14 cellular contexts compared by ENCODE assay signal in the genomic region with DNA sequence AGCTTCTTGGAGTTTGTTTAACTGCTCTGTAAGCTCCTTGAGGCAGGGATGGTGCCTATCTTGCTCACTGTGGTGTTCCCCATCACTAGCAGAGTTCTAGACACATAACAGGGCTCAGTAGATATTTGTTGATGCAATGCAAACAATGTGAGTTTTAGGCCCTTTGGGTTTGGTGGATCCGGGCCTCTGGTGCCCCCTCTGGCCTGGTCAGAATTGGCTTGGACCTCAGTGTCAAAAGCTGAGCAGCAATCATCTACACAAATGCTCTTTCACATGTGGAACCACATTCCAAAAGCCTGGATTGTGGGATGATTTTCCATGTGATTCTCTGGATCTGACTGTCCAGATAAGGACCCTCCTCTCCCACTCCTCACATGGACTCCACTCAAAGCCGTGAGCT. TPM values are rescaled to one million over a fixed set of nuclear protein-coding genes. Genes with fewer than 3 reads are reported as not detected.
DNase-seq lines count a peak whose midpoint lies in the region; ATAC-seq, FAIRE-seq and TF ChIP-seq lines count a peak whose summit lies in the region.
"Had no signal": no experiment of that assay in that cellular context is flagged by ENCODE, and none has a peak within 500 bp of the region (broad histone marks: within the 10 kb centered on the region; RNA-seq: fewer than 3 reads in every experiment).

No MANE protein-coding gene starts in this region.

- no peaks in the 10 kb centered on the region for H3K27me3 Mint-ChIP-seq in activated CD4-positive, alpha-beta T cell treated with anti-CD3 and anti-CD28 coated beads for 36 hours
- H3K27me3 Mint-ChIP-seq in effector memory CD8-positive, alpha-beta T cell = peaks cover 0 to 11% of the 10 kb centered on the region in 2 donors
- no peaks in the 10 kb centered on the region for H3K27me3 Mint-ChIP-seq in activated T-cell treated with anti-CD3 and anti-CD28 coated beads, Interleukin-2, amount 50 U/mL, for 72 hours (ENCODE audit: low read depth)

- H3K9me1 ChIP-seq in keratinocyte (ENCODE audit: control insufficient read depth, extremely low read depth, insufficient read depth, low read length) = no peaks in the 10 kb centered on the region

- POLR2A ChIA-PET in activated CD4-positive, alpha-beta T cell treated with anti-CD3 and anti-CD28 coated beads for 36 hours (lab: Charles Lee) = no interaction called here

- no peak for DNase-seq in BE2C
- DNase-seq in GM19239 (ENCODE audit: insufficient read length, low spot score) = no peak
- DNase-seq in WERI-Rb-1 = no peak
- no peak for DNase-seq in keratinocyte (ENCODE audit: low read depth, low spot score)
- no peak for DNase-seq in NCI-H774 (lab: John Stamatoyannopoulos, UW)
- DNase-seq in activated CD4-positive, alpha-beta T cell treated with anti-CD3 and anti-CD28 coated beads for 36 hours = no peak
- no peak for DNase-seq in effector memory CD8-positive, alpha-beta T cell
- DNase-seq in activated T-cell treated with anti-CD3 and anti-CD28 coated beads, Interleukin-2, amount 50 U/mL, for 72 hours = no peak
- DNase-seq: COR-L47; effector memory CD4-positive, alpha-beta T cell; NCI-H1694 treated with DMSO at 0.1 percent for 48 hours; substantia nigra had no signal

- FAIRE-seq in GM19239 (lab: Jason Lieb, UNC) (peak; percentile 26), keratinocyte (lab: Jason Lieb, UNC) (peak; percentile 39)
- FAIRE-seq: RCC 7860 had no signal

- H3K27ac Mint-ChIP-seq in activated CD4-positive, alpha-beta T cell treated with anti-CD3 and anti-CD28 coated beads for 36 hours = no peak overlapping the region
- no peak overlapping the region for H3K27ac Mint-ChIP-seq in effector memory CD8-positive, alpha-beta T cell
- no peak overlapping the region for H3K27ac Mint-ChIP-seq in activated T-cell treated with anti-CD3 and anti-CD28 coated beads, Interleukin-2, amount 50 U/mL, for 72 hours

- H3K27me3 ChIP-seq in BE2C (no peaks in the 10 kb centered on the region), WERI-Rb-1 (ENCODE audit: insufficient read depth, low read depth, severe bottlenecking) (no peaks in the 10 kb centered on the region), keratinocyte (ENCODE audit: control insufficient read depth, extremely low read depth, insufficient read depth, low read length) (no peaks in the 10 kb centered on the region)
- H3K27me3 ChIP-seq: neutrophil had no signal

- CTCF ChIA-PET in activated CD4-positive, alpha-beta T cell treated with anti-CD3 and anti-CD28 coated beads for 36 hours (lab: Charles Lee) = interaction anchor here (0.6 to 1.7 kb wide), 5 partner anchors 8 to 590 kb away, joined by 3 to 6 read pairs (median 4); no protein-coding TSS in a partner anchor

- no peaks in the 10 kb centered on the region for H3K36me3 Mint-ChIP-seq in activated CD4-positive, alpha-beta T cell treated with anti-CD3 and anti-CD28 coated beads for 36 hours (ENCODE audit: low read depth)
- H3K36me3 Mint-ChIP-seq in effector memory CD8-positive, alpha-beta T cell (ENCODE audit: insufficient read depth) = no peaks in the 10 kb centered on the region
- H3K36me3 Mint-ChIP-seq in activated T-cell treated with anti-CD3 and anti-CD28 coated beads, Interleukin-2, amount 50 U/mL, for 72 hours (ENCODE audit: insufficient read depth in 2 of 2) = peaks cover 0 to 1% of the 10 kb centered on the region in 2 donors

- H3K79me2 ChIP-seq in keratinocyte (ENCODE audit: control insufficient read depth, insufficient read depth, low read length) = no peaks in the 10 kb centered on the region

- no peak overlapping the region for H3K4me3 ChIP-seq in BE2C (ENCODE audit: low read depth, low read length)
- no peak overlapping the region for H3K4me3 ChIP-seq in WERI-Rb-1 (ENCODE audit: low read depth, low read length)
- no peak overlapping the region for H3K4me3 ChIP-seq in keratinocyte (ENCODE audit: control insufficient read depth in 2 of 3, extremely low read depth in 1 of 3, insufficient read depth in 2 of 3, low read depth in 1 of 3, low read length in 3 of 3)

- dilution Hi-C loops in keratinocyte (cut with MboI; ENCODE audit: extremely low pct_ligation_motif_present, low sequenced_read_pairs) = no loop called here

- H3K9me3 Mint-ChIP-seq in activated CD4-positive, alpha-beta T cell treated with anti-CD3 and anti-CD28 coated beads for 36 hours (ENCODE audit: low read depth) = no peaks in the 10 kb centered on the region
- no peaks in the 10 kb centered on the region for H3K9me3 Mint-ChIP-seq in effector memory CD8-positive, alpha-beta T cell
- H3K9me3 Mint-ChIP-seq in activated T-cell treated with anti-CD3 and anti-CD28 coated beads, Interleukin-2, amount 50 U/mL, for 72 hours = no peaks in the 10 kb centered on the region

- no peak overlapping the region for H3K27ac ChIP-seq in WERI-Rb-1
- no peak overlapping the region for H3K27ac ChIP-seq in keratinocyte (ENCODE audit: control insufficient read depth, insufficient read depth, low read length)
- H3K27ac ChIP-seq: neutrophil had no signal

- H3K36me3 ChIP-seq in BE2C = no peaks in the 10 kb centered on the region
- no peaks in the 10 kb centered on the region for H3K36me3 ChIP-seq in WERI-Rb-1
- no peaks in the 10 kb centered on the region for H3K36me3 ChIP-seq in keratinocyte (ENCODE audit: control insufficient read depth in 2 of 2, extremely low read depth in 1 of 2, insufficient read depth in 2 of 2, low read length in 2 of 2)
- H3K36me3 ChIP-seq: neutrophil had no signal

- no peak for ATAC-seq in activated CD4-positive, alpha-beta T cell treated with anti-CD3 and anti-CD28 coated beads for 36 hours
- no peak for ATAC-seq in effector memory CD8-positive, alpha-beta T cell (replicated peaks)
- no peak for ATAC-seq in activated T-cell treated with anti-CD3 and anti-CD28 coated beads, Interleukin-2, amount 50 U/mL, for 72 hours (replicated peaks in 1 of 2)

- no peak overlapping the region for H3K4me3 Mint-ChIP-seq in activated CD4-positive, alpha-beta T cell treated with anti-CD3 and anti-CD28 coated beads for 36 hours
- H3K4me3 Mint-ChIP-seq in effector memory CD8-positive, alpha-beta T cell = no peak overlapping the region
- H3K4me3 Mint-ChIP-seq in activated T-cell treated with anti-CD3 and anti-CD28 coated beads, Interleukin-2, amount 50 U/mL, for 72 hours = no peak overlapping the region

- intact Hi-C loops in activated CD4-positive, alpha-beta T cell treated with anti-CD3 and anti-CD28 coated beads for 36 hours (cut with DNase I, micrococcal nuclease) = no loop called here

- H2AFZ ChIP-seq in keratinocyte (ENCODE audit: control insufficient read depth, low read length) = no peak overlapping the region

- H3K4me1 Mint-ChIP-seq in activated CD4-positive, alpha-beta T cell treated with anti-CD3 and anti-CD28 coated beads for 36 hours = no peaks in the 10 kb centered on the region
- no peaks in the 10 kb centered on the region for H3K4me1 Mint-ChIP-seq in effector memory CD8-positive, alpha-beta T cell (ENCODE audit: low read depth in 2 of 2)
- H3K4me1 Mint-ChIP-seq in activated T-cell treated with anti-CD3 and anti-CD28 coated beads, Interleukin-2, amount 50 U/mL, for 72 hours (ENCODE audit: low read depth) = no peaks in the 10 kb centered on the region

- no peak overlapping the region for H3K9ac ChIP-seq in keratinocyte (ENCODE audit: control insufficient read depth, extremely low read depth, insufficient read depth, low read length)

- TF ChIP-seq CTCF in BE2C (IDR thresholded peaks at IDR 0.05; ENCODE audit: low read depth, low read length) (peak; percentile 33), WERI-Rb-1 (IDR thresholded peaks at IDR 0.05; ENCODE audit: low read depth, low read length) (peak; percentile 44; the same call in 1 of the 2 replicates), keratinocyte (optimal IDR thresholded peaks at IDR 0.05 in 1 of 3, IDR thresholded peaks at IDR 0.05 in 1 of 3, conservative IDR thresholded peaks at IDR 0.05 in 1 of 3; ENCODE audit: extremely low read depth in 1 of 3, insufficient read depth in 2 of 3, low read length in 3 of 3) (peak in 2 of 3 experiments; percentile 18)

- no peaks in the 10 kb centered on the region for H4K20me1 ChIP-seq in keratinocyte (ENCODE audit: control insufficient read depth, extremely low read depth, insufficient read depth, low read length)

- no peaks in the 10 kb centered on the region for H3K9me3 ChIP-seq in BE2C
- peaks cover 4% of the 10 kb centered on the region for H3K9me3 ChIP-seq in WERI-Rb-1 (ENCODE audit: severe bottlenecking)
- no peaks in the 10 kb centered on the region for H3K9me3 ChIP-seq in keratinocyte (ENCODE audit: control insufficient read depth, low read depth, low read length)
- H3K9me3 ChIP-seq: neutrophil had no signal

- H3K4me1 ChIP-seq in BE2C = peaks cover under 1% of the 10 kb centered on the region
- H3K4me1 ChIP-seq in keratinocyte (ENCODE audit: control insufficient read depth, extremely low read depth, insufficient read depth, low read length) = peaks cover 60% of the 10 kb centered on the region

- no peak overlapping the region for H3K4me2 ChIP-seq in keratinocyte (ENCODE audit: control insufficient read depth, extremely low read depth, insufficient read depth, low read depth, low read length)

RNA-seq across cellular contexts. Expression of gene BCAR3, which starts 53.4 kb away (rescaled TPM):
- polyA plus RNA-seq in BE2C (2012; ENCODE audit: insufficient read depth, insufficient read length, low read depth) = 95.5 TPM
- 51.2 to 95.4 TPM (median 77.2 TPM) in 3 replicates for polyA plus RNA-seq in keratinocyte
- 38.7 TPM for polyA plus RNA-seq in keratinocyte (2011; ENCODE audit: low read depth)
- polyA plus RNA-seq in keratinocyte (2011; cell fraction: cytosol; rRNA removed) = 67.5 and 68.4 TPM in 2 replicates
- polyA plus RNA-seq in keratinocyte (2011; cell fraction: nucleus; rRNA removed) = 113 and 127 TPM in 2 replicates
- polyA plus RNA-seq in keratinocyte (2012; ENCODE audit: low replicate concordance) = 50.7 and 81.5 TPM in 2 replicates
- 46.0 to 84.4 TPM (median 64.1 TPM) in 3 replicates for polyA minus RNA-seq in keratinocyte
- polyA minus RNA-seq in keratinocyte (2011; cell fraction: cytosol; rRNA and poly(A)+ RNA removed) = 90.7 TPM
- polyA minus RNA-seq in keratinocyte (2011; cell fraction: nucleus; rRNA and poly(A)+ RNA removed) = 83.5 and 121 TPM in 2 replicates
- under 1 TPM; 0.46 to 0.54 TPM for total RNA-seq in activated CD4-positive, alpha-beta T cell treated with anti-CD3 and anti-CD28 coated beads for 36 hours
- total RNA-seq in activated T-cell treated with anti-CD3 and anti-CD28 coated beads, Interleukin-2, amount 50 U/mL, for 72 hours = 1 to 10 TPM; 3.1 to 3.2 TPM
